Comparison of ENCODE assay signal across 17 cellular contexts in the genomic region with DNA sequence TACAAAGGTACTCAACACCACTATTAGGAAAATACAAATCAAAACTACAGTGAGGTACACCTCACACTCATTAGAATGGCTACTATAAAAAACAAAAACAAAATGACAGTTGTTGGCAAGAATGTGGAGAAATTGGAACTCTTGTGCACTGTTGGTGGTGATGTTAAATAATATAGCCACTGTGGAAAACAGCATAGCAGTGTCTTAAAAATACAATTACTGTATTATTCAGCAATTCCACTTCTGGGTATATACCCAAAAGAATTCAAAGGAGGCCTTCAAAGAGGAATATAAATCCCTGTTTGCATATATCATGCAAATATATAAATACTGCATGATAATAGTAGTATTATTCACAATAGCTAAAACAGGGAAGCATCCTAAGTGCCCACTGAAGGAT.
"Had no signal": no experiment of that assay in that cellular context is flagged by ENCODE, and none has a peak within 500 bp of the region (broad histone marks: within the 10 kb centered on the region; RNA-seq: fewer than 3 reads in every experiment).

No MANE protein-coding gene starts in this region.

- DNase-seq: hypothalamus; immature natural killer cell; kidney; left colon; left ventricle myocardium inferior; mesendoderm; naive B cell; natural killer cell; nephron progenitor cell; occipital lobe; right lobe of liver; stimulated activated CD4-positive, alpha-beta T cell treated with anti-CD3 and anti-CD28 coated beads, Interleukin-1b, Interleukin-23, amount 100 ng/mL, for 48 hours; stimulated activated CD4-positive, alpha-beta T cell treated with anti-CD3 and anti-CD28 coated beads, Interleukin-2, amount 100 ng/mL, for 48 hours; stimulated activated naive CD4-positive, alpha-beta T cell; tibial artery; trophoblast cell; upper lobe of right lung had no signal
